In the genomic region with DNA sequence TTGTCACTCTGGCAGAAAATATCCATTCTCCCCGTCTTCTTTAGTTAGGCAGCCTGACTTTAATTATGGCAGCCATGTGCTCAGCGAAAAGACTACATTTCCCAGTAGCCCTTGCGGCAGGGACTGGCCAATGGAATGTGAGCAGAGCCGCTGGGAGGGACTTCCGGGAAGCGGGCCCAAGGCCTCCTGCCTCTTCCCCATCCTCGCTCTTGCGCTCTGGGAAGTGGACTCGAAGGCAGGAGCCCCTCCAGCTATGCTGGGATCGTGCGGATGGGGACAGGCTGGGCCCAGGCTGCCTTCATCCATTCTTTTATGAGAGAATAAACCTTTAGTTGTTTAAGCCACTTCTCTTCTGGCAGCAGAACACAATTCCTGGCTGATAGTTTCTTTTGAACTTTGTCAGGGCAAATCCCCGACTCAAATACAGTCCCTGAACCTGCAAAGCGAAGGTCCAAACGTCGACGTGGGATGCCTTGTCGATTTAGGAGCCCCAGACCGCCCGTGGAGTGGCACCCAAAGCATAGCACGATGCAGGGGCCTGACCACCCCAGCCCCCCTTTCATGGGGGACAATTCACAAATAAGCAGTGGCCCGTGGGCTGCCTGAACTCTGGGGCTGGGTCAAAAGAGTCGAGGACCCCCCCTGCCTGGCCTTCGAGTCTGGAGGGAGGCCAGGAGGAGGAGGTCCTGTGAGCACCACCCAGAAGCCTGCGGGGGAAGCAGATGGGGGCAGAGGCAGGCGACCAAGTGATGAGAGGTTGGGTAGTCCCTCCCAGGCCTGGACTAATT, we compare ENCODE assay signal across 8 cellular contexts. TPM values are rescaled to one million over a fixed set of nuclear protein-coding genes. Genes with fewer than 3 reads are reported as not detected.
A peak's percentile ranks its signal among the peaks of the same experiment; 100 is the strongest.
DNase-seq lines count a peak whose midpoint lies in the region; ATAC-seq lines count a peak whose summit lies in the region.

No MANE protein-coding gene starts in this region.

- ATAC-seq in GM19023 (IDR thresholded peaks at IDR 0.05; ENCODE audit: unreplicated experiment) (peak; percentile 80), HG03159 (IDR thresholded peaks at IDR 0.05; ENCODE audit: unreplicated experiment) (peak; percentile 91)

- peak overlapping the region; percentile 46 for H3K27ac ChIP-seq in caudate nucleus (ENCODE audit: low read depth, low read length)

- peak; percentile 93 for DNase-seq in AG08396 (ENCODE audit: low spot score)
- DNase-seq in NCI-H460 (ENCODE audit: extremely low read depth, low read depth), result peak; percentile 84
- peak; percentile 79 for DNase-seq in activated CD4-positive, CD25-positive, alpha-beta regulatory T cell treated with anti-CD3 and anti-CD28 coated beads, Interleukin-2, amount 50 U/mL, for 72 hours
- DNase-seq in caudate nucleus (lab: John Stamatoyannopoulos, UW), result peak; percentile 25 to 95 (median 80)
- peak; percentile 96 for DNase-seq in left kidney (ENCODE audit: low read depth, low spot score)
- peak; percentile 89 for DNase-seq in stimulated activated CD4-positive, alpha-beta T cell treated with anti-CD3 and anti-CD28 coated beads, Interleukin-4, amount 100 ng/mL, for 24 hours

RNA-seq across cellular contexts. Expression of a gene that starts 15.6 kb away (rescaled TPM):
- total RNA-seq in NCI-H460 (2014; rRNA removed; shearing (Covaris generic)), result not detected in 2 replicates
- not detected in 2 replicates for polyA plus RNA-seq in NCI-H460 (2014; cell fraction: nucleus; rRNA removed)

Comparison
In these comparisons a context has a peak if more than half of its experiments do, and no peak if none do; other contexts are left out.
1. Peak in every context shown above with its lines: DNase-seq, ATAC-seq and H3K27ac ChIP-seq.